Comparison of ENCODE assay signal across 8 cellular contexts in the genomic region with DNA sequence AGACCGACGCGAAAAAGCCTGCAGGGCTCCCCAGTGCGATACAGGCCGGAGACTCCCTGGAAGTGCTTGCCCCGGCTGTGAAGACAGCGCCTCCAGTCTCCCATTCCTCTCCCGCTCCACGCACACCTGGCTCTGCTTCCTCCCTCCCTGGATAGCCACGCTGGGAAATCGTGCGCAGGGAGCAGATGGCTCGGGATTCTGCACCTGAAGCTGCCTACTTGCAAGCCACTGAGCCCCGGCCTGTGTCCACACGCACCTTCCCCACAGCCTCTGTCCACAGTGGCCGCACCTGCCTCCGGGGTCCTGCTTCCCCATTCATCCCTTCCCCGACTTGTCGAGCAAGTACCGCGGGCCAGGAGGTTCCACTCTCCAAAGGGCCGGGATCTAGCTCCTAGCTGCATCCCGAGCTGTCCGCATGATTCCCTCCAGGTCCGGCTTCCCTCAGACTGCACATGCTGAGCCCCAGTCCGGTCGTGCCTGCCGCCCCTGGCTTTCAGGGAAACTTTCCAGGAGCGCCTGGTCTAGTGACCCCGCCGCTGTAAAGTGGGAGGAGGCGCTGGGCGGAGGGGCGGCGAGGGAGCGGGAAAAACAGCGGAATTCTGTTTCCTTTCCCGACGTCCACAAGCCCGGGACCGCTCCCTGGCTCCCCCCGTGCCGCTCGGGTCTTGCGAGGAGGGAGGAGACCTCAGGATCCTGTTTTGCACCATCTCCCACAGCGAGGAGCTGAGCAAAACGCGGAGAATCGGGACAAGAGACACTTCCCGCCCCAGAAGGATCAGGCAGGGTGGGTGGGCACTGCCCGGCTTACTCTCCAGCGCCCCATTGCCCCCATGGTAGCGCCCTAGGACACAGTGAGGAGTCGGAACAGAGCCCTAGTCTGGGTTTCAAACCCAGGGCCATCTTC. TPM values are rescaled to one million over a fixed set of nuclear protein-coding genes. Genes with fewer than 3 reads are reported as not detected.
DNase-seq lines count a peak whose midpoint lies in the region; ATAC-seq and TF ChIP-seq lines count a peak whose summit lies in the region.

No MANE protein-coding gene starts in this region.

- no peaks in the 10 kb centered on the region for H3K79me2 ChIP-seq in Loucy (ENCODE audit: insufficient read depth, low read length)

- H3K4me3 ChIP-seq in Loucy (ENCODE audit: low read length, poor library complexity, severe bottlenecking) (peak overlapping the region; percentile 77), left lung (peak overlapping the region; percentile 45 to 51), subcutaneous abdominal adipose tissue (ENCODE audit: low read depth in 1 of 5, low read length in 5 of 5) (peak overlapping the region; percentile 51 to 88 (median 78))

- no peaks in the 10 kb centered on the region for H3K9me2 ChIP-seq in Loucy (replicated peaks; ENCODE audit: low read depth, low read length)

- ATAC-seq in left lung = no peak
- no peak for ATAC-seq in HG02973 (IDR thresholded peaks at IDR 0.05; ENCODE audit: unreplicated experiment)
- no peak for ATAC-seq in GM21381 (IDR thresholded peaks at IDR 0.05; ENCODE audit: unreplicated experiment)

- peak; percentile 12 for DNase-seq in AG20443 (ENCODE audit: low spot score)
- DNase-seq in cerebellar nuclear complex (lab: John Stamatoyannopoulos, UW) = peak; percentile 14 to 31
- DNase-seq in left lung = peak in 1 of 2 donors; percentile 80
- DNase-seq in RWPE1 (ENCODE audit: low spot score) = no peak

- H4K20me1 ChIP-seq in Loucy (ENCODE audit: insufficient read depth, low read length, poor library complexity, severe bottlenecking) = no peaks in the 10 kb centered on the region

- H3K9me3 ChIP-seq in Loucy (ENCODE audit: insufficient read depth, low read depth, low read length) (no peaks in the 10 kb centered on the region), left lung (no peaks in the 10 kb centered on the region), subcutaneous abdominal adipose tissue (ENCODE audit: control insufficient read depth in 5 of 5, low read length in 5 of 5) (no peaks in the 10 kb centered on the region)

- no peak overlapping the region for H3K9ac ChIP-seq in Loucy (ENCODE audit: low read depth, low read length, poor library complexity, severe bottlenecking)
- H3K9ac ChIP-seq in subcutaneous abdominal adipose tissue (ENCODE audit: low read length in 5 of 5) = peak overlapping the region in 4 of 5 donors; percentile 38 to 76 (median 56)

- CTCF ChIA-PET in RWPE1 (lab: Yijun Ruan, JAX) = interaction anchor here (0.6 kb wide), 1 partner anchor 1076 kb away, joined by 5 read pairs; no protein-coding TSS in a partner anchor

- H3F3A ChIP-seq in Loucy (ENCODE audit: low read depth) = no peaks in the 10 kb centered on the region

- peak overlapping the region; percentile 53 to 78 for H3K27ac ChIP-seq in left lung
- peak overlapping the region; percentile 41 for H3K27ac ChIP-seq in subcutaneous abdominal adipose tissue (ENCODE audit: low read depth, low read length)
- no peak overlapping the region for H3K27ac ChIP-seq in RWPE1

- intact Hi-C loops in left lung (cut with DNase I) = no loop called here

- POLR2A ChIA-PET in RWPE1 (lab: Yijun Ruan, JAX; ENCODE audit: low non-redundant PET) = no interaction called here

- H3K4me1 ChIP-seq in Loucy (ENCODE audit: insufficient read depth, low read length, poor library complexity, severe bottlenecking) (peaks cover 17% of the 10 kb centered on the region), left lung (peaks cover 13 to 41% of the 10 kb centered on the region in 2 donors), subcutaneous abdominal adipose tissue (ENCODE audit: control insufficient read depth in 5 of 5, insufficient read depth in 5 of 5, low read length in 5 of 5) (peaks cover 7 to 52% (median 46%) of the 10 kb centered on the region in 5 donors)

- H3K27me3 ChIP-seq in Loucy (ENCODE audit: insufficient read depth, low read length, poor library complexity, severe bottlenecking) (peaks cover 28% of the 10 kb centered on the region), left lung (peaks cover 41 to 85% of the 10 kb centered on the region in 2 donors), subcutaneous abdominal adipose tissue (ENCODE audit: control insufficient read depth in 5 of 5, insufficient read depth in 4 of 5, low read length in 5 of 5) (peaks cover 20 to 34% (median 22%) of the 10 kb centered on the region in 5 donors)

- peak overlapping the region; percentile 96 for H3K4me2 ChIP-seq in Loucy (ENCODE audit: low read depth, low read length, poor library complexity, severe bottlenecking)

- TF ChIP-seq CTCF in Loucy (conservative IDR thresholded peaks at IDR 0.05; ENCODE audit: low read length) = no peak
- TF ChIP-seq CTCF in left lung (IDR thresholded peaks at IDR 0.05) = no peak
- TF ChIP-seq CTCF in RWPE1 (conservative IDR thresholded peaks at IDR 0.05; ENCODE audit: low read depth) = no peak

- H2AFZ ChIP-seq in Loucy (ENCODE audit: low read length) = peak overlapping the region; percentile 60; the same call in 1 of the 2 replicates

- H3K36me3 ChIP-seq in Loucy (ENCODE audit: insufficient read depth, low read length) (no peaks in the 10 kb centered on the region), left lung (no peaks in the 10 kb centered on the region), subcutaneous abdominal adipose tissue (ENCODE audit: control insufficient read depth in 5 of 5, insufficient read depth in 5 of 5, low read length in 5 of 5) (no peaks in the 10 kb centered on the region)

RNA-seq across cellular contexts. Expression of a gene that starts 2.0 kb away (rescaled TPM):
- total RNA-seq in left lung = 10 to 100 TPM; 15.3 to 24.8 TPM
